In genomic region chr16:1980026-1980769, GRCh38 we compare ENCODE assay signal across 1 cellular context.
TF ChIP-seq lines count a peak whose summit lies in the region.

No MANE protein-coding gene starts in this region.

TF ChIP-seq in endothelial cell of umbilical vein, 7 proteins besides CTCF, POLR2A, EP300 and RAD21:
- no peak for TF ChIP-seq POLR2AphosphoS5 (IDR thresholded peaks at IDR 0.05; ENCODE audit: insufficient read depth, low read depth, low read length)
- TF ChIP-seq MYC (IDR thresholded peaks at IDR 0.05; ENCODE audit: low read depth, low read length): no peak
- TF ChIP-seq GATA2 (IDR thresholded peaks at IDR 0.05; ENCODE audit: insufficient read depth, insufficient read length, low read depth, low read length): no peak
- TF ChIP-seq FOS (IDR thresholded peaks at IDR 0.05; ENCODE audit: borderline replicate concordance, insufficient read depth, low read length): no peak
- peak; percentile 98 for TF ChIP-seq EZH2 (IDR thresholded peaks at IDR 0.05; ENCODE audit: borderline replicate concordance, low read depth, low read length, severe bottlenecking)
